Comparison of ENCODE assay signal across 1 cellular context in genomic region chr6:168823397-168824020, GRCh38.
TF ChIP-seq lines count a peak whose summit lies in the region.

No MANE protein-coding gene starts in this region.

TF ChIP-seq in HepG2, 621 proteins besides CTCF, POLR2A, EP300 and RAD21 (continued from another document):
- no peak for TF ChIP-seq BCLAF1 (IDR thresholded peaks at IDR 0.05)
- no peak for TF ChIP-seq MLX (CRISPR knock-in tag; IDR thresholded peaks at IDR 0.05)
- no peak for TF ChIP-seq PPARG (CRISPR knock-in tag; conservative IDR thresholded peaks at IDR 0.05)
- TF ChIP-seq ZNF879 (CRISPR knock-in tag; IDR thresholded peaks at IDR 0.05): no peak
- TF ChIP-seq ZFX (CRISPR knock-in tag; IDR thresholded peaks at IDR 0.05; ENCODE audit: low read depth): no peak
- no peak for TF ChIP-seq ZNF75D (CRISPR knock-in tag; IDR thresholded peaks at IDR 0.05; ENCODE audit: borderline replicate concordance)
- no peak for TF ChIP-seq TIGD3 (CRISPR knock-in tag; IDR thresholded peaks at IDR 0.05; ENCODE audit: borderline replicate concordance)
- no peak for TF ChIP-seq ATF7 (IDR thresholded peaks at IDR 0.05)
- no peak for TF ChIP-seq ATF7 (CRISPR knock-in tag; IDR thresholded peaks at IDR 0.05)
